37 cellular contexts compared by ENCODE assay signal in the genomic region with DNA sequence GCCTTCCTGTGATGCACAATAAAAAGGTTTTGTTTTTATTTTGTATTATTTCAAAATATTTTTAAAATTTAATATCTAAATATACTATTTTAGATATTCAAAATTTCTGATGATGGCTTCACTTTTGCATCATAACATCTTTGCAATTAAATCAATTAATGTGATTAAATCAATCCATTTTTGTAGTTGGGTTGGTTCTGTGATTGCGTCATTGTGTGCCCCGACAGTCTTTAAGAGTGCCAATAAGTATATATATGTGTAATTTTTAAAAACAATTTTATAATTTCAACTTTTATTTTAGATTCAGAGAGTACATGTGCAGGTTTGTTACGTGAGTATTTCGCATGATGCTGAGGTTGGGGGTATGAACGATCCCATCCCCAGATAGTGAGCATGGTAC.
DNase-seq lines count a peak whose midpoint lies in the region; ATAC-seq, FAIRE-seq and TF ChIP-seq lines count a peak whose summit lies in the region.
"Had no signal": no experiment of that assay in that cellular context is flagged by ENCODE, and none has a peak within 500 bp of the region (broad histone marks: within the 10 kb centered on the region; RNA-seq: fewer than 3 reads in every experiment).

No MANE protein-coding gene starts in this region.

- H3K79me1 ChIP-seq in IMR-90 (ENCODE audit: low read depth in 1 of 2, low read length in 2 of 2) (no peaks in the 10 kb centered on the region), H1 (ENCODE audit: low read depth, low read length) (no peaks in the 10 kb centered on the region)

- no peak overlapping the region for H2AK5ac ChIP-seq in IMR-90 (ENCODE audit: low read depth, low read length)
- no peak overlapping the region for H2AK5ac ChIP-seq in H1 (ENCODE audit: low read depth, low read length)

- H3K79me2 ChIP-seq in HepG2 (ENCODE audit: insufficient read depth, low read length) (no peaks in the 10 kb centered on the region), H1 (ENCODE audit: control insufficient read depth in 1 of 2, insufficient read depth in 2 of 2, low read length in 2 of 2) (no peaks in the 10 kb centered on the region)

- H3K56ac ChIP-seq in IMR-90 (ENCODE audit: extremely low read depth, insufficient read depth, low read length) = no peak overlapping the region
- H3K56ac ChIP-seq in H1 (replicated peaks; ENCODE audit: insufficient read length, low read depth, low read length) = no peak overlapping the region

- H3K4me3 Mint-ChIP-seq in WTC11 = no peak overlapping the region
- H3K4me3 Mint-ChIP-seq in activated CD4-positive, alpha-beta memory T cell treated with anti-CD3 and anti-CD28 coated beads for 36 hours = no peak overlapping the region
- H3K4me3 Mint-ChIP-seq: B cell; CD14-positive monocyte; CD4-positive, alpha-beta memory T cell; CD4-positive, alpha-beta T cell; CD4-positive, CD25-positive, alpha-beta regulatory T cell; CD8-positive, alpha-beta memory T cell; CD8-positive, alpha-beta T cell had no signal

- H3K36me3 Mint-ChIP-seq in WTC11 = peaks cover 29% of the 10 kb centered on the region
- peaks cover 4% of the 10 kb centered on the region for H3K36me3 Mint-ChIP-seq in activated CD4-positive, alpha-beta memory T cell treated with anti-CD3 and anti-CD28 coated beads for 36 hours
- H3K36me3 Mint-ChIP-seq: CD14-positive monocyte; CD4-positive, CD25-positive, alpha-beta regulatory T cell; CD8-positive, alpha-beta T cell had no signal

- H3K4ac ChIP-seq in IMR-90 (ENCODE audit: low read depth, low read length) (no peak overlapping the region), H1 (replicated peaks; ENCODE audit: insufficient read length, low read depth, low read length) (no peak overlapping the region)

- H4K8ac ChIP-seq in IMR-90 (ENCODE audit: low read depth in 2 of 2, low read length in 2 of 2) = no peak overlapping the region
- H4K8ac ChIP-seq in H1 (ENCODE audit: extremely low read depth, insufficient read depth, low read length) = no peak overlapping the region

- no peak overlapping the region for H2BK5ac ChIP-seq in IMR-90 (ENCODE audit: low read depth, low read length, poor library complexity, severe bottlenecking)
- no peak overlapping the region for H2BK5ac ChIP-seq in H1 (ENCODE audit: low read depth, low read length)

- no peak for TF ChIP-seq CTCF in HepG2 (CRISPR knock-in tag; IDR thresholded peaks at IDR 0.05)
- TF ChIP-seq CTCF in right lobe of liver (IDR thresholded peaks at IDR 0.05) = no peak
- TF ChIP-seq CTCF in IMR-90 (conservative IDR thresholded peaks at IDR 0.05; ENCODE audit: low read depth, low read length) = no peak
- no peak for TF ChIP-seq CTCF in WTC11 (IDR thresholded peaks at IDR 0.05)
- no peak for TF ChIP-seq CTCF in H1 (IDR thresholded peaks at IDR 0.05; ENCODE audit: control extremely low read depth in 1 of 3, insufficient read depth in 1 of 3, low read depth in 1 of 3, low read length in 3 of 3)

- in situ Hi-C loops in HepG2 (cut with HindIII; ENCODE audit: extremely low pct_ligation_motif_present, low pct_unique_long_range_greater_than_20kb) (no loop called here), IMR-90 (cut with MboI; ENCODE audit: low sequenced_read_pairs) (no loop called here)

- CTCF ChIA-PET in HepG2 (lab: Yijun Ruan, JAX; ENCODE audit: low intra/inter-chr PET ratio, low total read pairs) = no interaction called here
- CTCF ChIA-PET in IMR-90 (lab: Yijun Ruan, JAX) = no interaction called here
- CTCF ChIA-PET in WTC11 (lab: Charles Lee) = no interaction called here
- CTCF ChIA-PET in H1 (lab: Charles Lee; ENCODE audit: partially characterized antibody) = no interaction called here
- CTCF ChIA-PET in activated CD4-positive, alpha-beta memory T cell treated with anti-CD3 and anti-CD28 coated beads for 36 hours (lab: Charles Lee) = no interaction called here

- H3K14ac ChIP-seq in IMR-90 (replicated peaks; ENCODE audit: low read depth, low read length) (no peak overlapping the region), H1 (ENCODE audit: insufficient read length) (no peak overlapping the region)

- H3K23me2 ChIP-seq in H1 (ENCODE audit: low read depth, low read length) = no peaks in the 10 kb centered on the region

- TF ChIP-seq POLR2A in HepG2 (IDR thresholded peaks at IDR 0.05; ENCODE audit: insufficient read depth in 1 of 2, low read depth in 2 of 2, low read length in 2 of 2) (no peak), right lobe of liver (IDR thresholded peaks at IDR 0.05) (no peak), IMR-90 (IDR thresholded peaks at IDR 0.05; ENCODE audit: low read depth, low read length) (no peak), H1 (IDR thresholded peaks at IDR 0.05; ENCODE audit: control extremely low read depth in 1 of 2, low read depth in 2 of 2, low read length in 2 of 2) (no peak)

- H4K5ac ChIP-seq in IMR-90 (ENCODE audit: low read depth, low read length) = no peak overlapping the region
- H4K5ac ChIP-seq in H1 (ENCODE audit: insufficient read length, low read depth, low read length) = no peak overlapping the region

- H3K23ac ChIP-seq in IMR-90 (ENCODE audit: low read depth, low read length) (no peak overlapping the region), H1 (ENCODE audit: insufficient read length) (no peak overlapping the region)

- no peak overlapping the region for H4K91ac ChIP-seq in IMR-90 (ENCODE audit: insufficient read depth, low read depth, low read length)
- no peak overlapping the region for H4K91ac ChIP-seq in H1 (replicated peaks; ENCODE audit: insufficient read length, low read length)

- H4K20me1 ChIP-seq in HepG2 (ENCODE audit: insufficient read depth, low read length) = no peaks in the 10 kb centered on the region
- H4K20me1 ChIP-seq in IMR-90 (ENCODE audit: insufficient read depth, low read length) = no peaks in the 10 kb centered on the region
- H4K20me1 ChIP-seq in H1 (replicated peaks in 1 of 2; ENCODE audit: control insufficient read depth in 1 of 2, insufficient read depth in 2 of 2, low read length in 2 of 2) = no peaks in the 10 kb centered on the region
- H4K20me1 ChIP-seq: BLaER1; BLaER1 treated with 17β-estradiol and CSF1 and Interleukin-3, amounts not matched to agents 10 nM and 100 nM had no signal

- H3K27ac ChIP-seq in HepG2 (ENCODE audit: extremely low read length, insufficient read depth, low read length) (no peak overlapping the region), right lobe of liver (no peak overlapping the region), IMR-90 (ENCODE audit: insufficient read depth, low read length) (no peak overlapping the region), H1 (ENCODE audit: low read depth, low read length) (no peak overlapping the region)
- H3K27ac ChIP-seq: 22Rv1; A549; BLaER1; BLaER1 treated with 17β-estradiol and CSF1 and Interleukin-3, amounts not matched to agents 10 nM and 100 nM; C4-2B had no signal

- no peaks in the 10 kb centered on the region; a peak in 2 of 5 replicates for H3K27me3 ChIP-seq in HepG2 (ENCODE audit: control insufficient read depth in 1 of 2, insufficient read depth in 2 of 2, low read length in 2 of 2)
- H3K27me3 ChIP-seq in right lobe of liver = no peaks in the 10 kb centered on the region
- H3K27me3 ChIP-seq in IMR-90 (ENCODE audit: control insufficient read depth, insufficient read depth, low read length) = no peaks in the 10 kb centered on the region
- H3K27me3 ChIP-seq in H1 (replicated peaks in 1 of 4; ENCODE audit: control insufficient read depth in 3 of 4, extremely low read depth in 1 of 4, insufficient read depth in 3 of 4, low read length in 3 of 4) = no peaks in the 10 kb centered on the region
- H3K27me3 ChIP-seq: BE2C; BLaER1; BLaER1 treated with 17β-estradiol and CSF1 and Interleukin-3, amounts not matched to agents 10 nM and 100 nM had no signal

- H3K27ac Mint-ChIP-seq in WTC11 = no peak overlapping the region
- no peak overlapping the region for H3K27ac Mint-ChIP-seq in activated CD4-positive, alpha-beta memory T cell treated with anti-CD3 and anti-CD28 coated beads for 36 hours
- H3K27ac Mint-ChIP-seq: B cell; CD14-positive monocyte; CD4-positive, alpha-beta memory T cell; CD4-positive, alpha-beta T cell; CD4-positive, CD25-positive, alpha-beta regulatory T cell; CD8-positive, alpha-beta memory T cell; CD8-positive, alpha-beta T cell had no signal

- WGBS in HepG2 (ENCODE audit: low lambda C conversion rate) = 15% methylated on average over 5 of the region's 5 CpGs
- WGBS in right lobe of liver (ENCODE audit: insufficient coverage, low coverage, low lambda C conversion rate, missing lambda C conversion rate) = 83% methylated on average over 5 of the region's 5 CpGs
- WGBS in IMR-90 (ENCODE audit: extremely low coverage in 2 of 2, insufficient read length in 1 of 2), 2 experiments = no CpG with 5 or more reads among the region's 5 CpGs
- WGBS in H1 (ENCODE audit: extremely low coverage in 1 of 2, insufficient coverage in 1 of 2, insufficient read length in 1 of 2, insufficient replicate concordance in 2 of 2, low coverage in 1 of 2, low lambda C conversion rate in 2 of 2, missing lambda C conversion rate in 1 of 2), 2 experiments = 92% methylated on average over 5 of the region's 5 CpGs; no CpG with 5 or more reads in 1 of the 2 experiments

- no peak overlapping the region for H3K4me2 ChIP-seq in HepG2 (ENCODE audit: low read depth, low read length)
- no peak overlapping the region for H3K4me2 ChIP-seq in IMR-90 (ENCODE audit: low read depth, low read length)
- no peak overlapping the region for H3K4me2 ChIP-seq in H1 (ENCODE audit: insufficient read depth in 1 of 2, low read depth in 2 of 2, low read length in 2 of 2)
- H3K4me2 ChIP-seq: A549; BLaER1; BLaER1 treated with 17β-estradiol and CSF1 and Interleukin-3, amounts not matched to agents 10 nM and 100 nM had no signal

- H3K9me1 ChIP-seq in IMR-90 (ENCODE audit: insufficient read depth, low read length) = no peaks in the 10 kb centered on the region

- H3K9me3 ChIP-seq in HepG2 (ENCODE audit: low read length) (peaks cover 2% of the 10 kb centered on the region; the same call in 1 of the 2 replicates), right lobe of liver (no peaks in the 10 kb centered on the region), IMR-90 (ENCODE audit: control insufficient read depth, insufficient read depth, low read length) (no peaks in the 10 kb centered on the region; the same call in 1 of the 2 replicates), H1 (ENCODE audit: insufficient read depth in 2 of 2, low read depth in 1 of 2, low read length in 1 of 2) (peaks cover 0 to 3% of the 10 kb centered on the region in 2 experiments; a peak in 1 of 4 replicates)
- H3K9me3 ChIP-seq: BE2C had no signal

- FAIRE-seq in HepG2 (lab: Jason Lieb, UNC) (no peak), H1 (lab: Jason Lieb, UNC) (no peak)
- FAIRE-seq: A204.1, A549, D721Med had no signal

- TF ChIP-seq EP300 in HepG2 (IDR thresholded peaks at IDR 0.05; ENCODE audit: low read depth in 2 of 2, low read length in 2 of 2) (no peak), HepG2 (CRISPR knock-in tag; IDR thresholded peaks at IDR 0.05; ENCODE audit: borderline replicate concordance) (no peak), H1 (IDR thresholded peaks at IDR 0.05; ENCODE audit: borderline replicate concordance in 1 of 2, low read depth in 2 of 2, low read length in 2 of 2) (no peak)

- no peak overlapping the region for H2BK15ac ChIP-seq in IMR-90 (ENCODE audit: low read depth, low read length)
- no peak overlapping the region for H2BK15ac ChIP-seq in H1 (ENCODE audit: low read length)

- BruUV-seq in HepG2 (replicated peaks; lab: Mats Ljungman, UMichigan) (no TSS peak), IMR-90 (replicated peaks; lab: Mats Ljungman, UMichigan) (no TSS peak)

- H3K4me1 ChIP-seq in HepG2 (ENCODE audit: insufficient read depth, low read length) = no peaks in the 10 kb centered on the region
- H3K4me1 ChIP-seq in right lobe of liver = no peaks in the 10 kb centered on the region
- no peaks in the 10 kb centered on the region for H3K4me1 ChIP-seq in IMR-90 (ENCODE audit: control insufficient read depth, insufficient read depth, low read length)
- H3K4me1 ChIP-seq in H1 (replicated peaks in 1 of 4; ENCODE audit: control insufficient read depth in 3 of 4, insufficient read depth in 4 of 4, low read length in 3 of 4) = no peaks in the 10 kb centered on the region
- H3K4me1 ChIP-seq: A549; BE2C; BLaER1; BLaER1 treated with 17β-estradiol and CSF1 and Interleukin-3, amounts not matched to agents 10 nM and 100 nM; Caco-2 had no signal

- H3K27me3 Mint-ChIP-seq in WTC11 (ENCODE audit: low read depth) = peaks cover 5% of the 10 kb centered on the region; the same call in 1 of the 2 replicates
- no peaks in the 10 kb centered on the region for H3K27me3 Mint-ChIP-seq in activated CD4-positive, alpha-beta memory T cell treated with anti-CD3 and anti-CD28 coated beads for 36 hours
- H3K27me3 Mint-ChIP-seq: B cell; CD4-positive, alpha-beta memory T cell; CD4-positive, alpha-beta T cell; CD4-positive, CD25-positive, alpha-beta regulatory T cell had no signal

- H2AFZ ChIP-seq in HepG2 (ENCODE audit: low read length) (no peak overlapping the region), IMR-90 (replicated peaks; ENCODE audit: low read length, poor library complexity) (no peak overlapping the region), H1 (ENCODE audit: low read length) (no peak overlapping the region)

- H3K9me3 Mint-ChIP-seq in WTC11 = peaks cover 52% of the 10 kb centered on the region
- H3K9me3 Mint-ChIP-seq in activated CD4-positive, alpha-beta memory T cell treated with anti-CD3 and anti-CD28 coated beads for 36 hours = peaks cover 8% of the 10 kb centered on the region

- H3K18ac ChIP-seq in IMR-90 (ENCODE audit: low read depth, low read length) = no peak overlapping the region
- H3K18ac ChIP-seq in H1 (ENCODE audit: extremely low read depth, low read length) = no peak overlapping the region

- no peak overlapping the region for H2BK12ac ChIP-seq in H1 (ENCODE audit: low read depth, low read length)

- H3K4me1 Mint-ChIP-seq in WTC11 = no peaks in the 10 kb centered on the region
- no peaks in the 10 kb centered on the region for H3K4me1 Mint-ChIP-seq in activated CD4-positive, alpha-beta memory T cell treated with anti-CD3 and anti-CD28 coated beads for 36 hours (ENCODE audit: low read depth)
- H3K4me1 Mint-ChIP-seq: B cell; CD14-positive monocyte; CD4-positive, alpha-beta memory T cell; CD4-positive, CD25-positive, alpha-beta regulatory T cell; CD8-positive, alpha-beta memory T cell had no signal

- H2BK120ac ChIP-seq in IMR-90 (ENCODE audit: low read depth, low read length) (no peak overlapping the region), H1 (replicated peaks; ENCODE audit: low read depth, low read length) (no peak overlapping the region)

- ATAC-seq in HepG2 (no peak), right lobe of liver (no peak), IMR-90 (ENCODE audit: low read depth) (no peak), WTC11 (no peak), GM21390 (IDR thresholded peaks at IDR 0.05; ENCODE audit: unreplicated experiment) (no peak), HG02610 (IDR thresholded peaks at IDR 0.05; ENCODE audit: unreplicated experiment) (no peak)
- ATAC-seq: A549; CD8-positive, alpha-beta T cell had no signal

- intact Hi-C loops in HepG2 (cut with micrococcal nuclease; ENCODE audit: unreplicated experiment) (no loop called here), right lobe of liver (cut with DNase I) (no loop called here), IMR-90 (cut with micrococcal nuclease) (no loop called here)
- intact Hi-C loops in activated CD4-positive, alpha-beta memory T cell treated with anti-CD3 and anti-CD28 coated beads for 36 hours (cut with micrococcal nuclease) = no loop called here

- TF ChIP-seq RAD21 in HepG2 (CRISPR knock-in tag; IDR thresholded peaks at IDR 0.05) (no peak), IMR-90 (IDR thresholded peaks at IDR 0.05; ENCODE audit: low read length) (no peak), H1 (IDR thresholded peaks at IDR 0.05 in 1 of 2, conservative IDR thresholded peaks at IDR 0.05 in 1 of 2; ENCODE audit: low read depth in 2 of 2, low read length in 2 of 2) (no peak)

- dilution Hi-C loops in IMR-90 (cut with HindIII; ENCODE audit: low sequenced_read_pairs, unreplicated experiment) = no loop called here

- no peak for DNase-seq in HepG2 (ENCODE audit: low spot score)
- no peak for DNase-seq in right lobe of liver
- no peak for DNase-seq in IMR-90
- DNase-seq in WTC11 (ENCODE audit: low spot score) = no peak
- no peak for DNase-seq in H1 (ENCODE audit: low read depth in 1 of 2, low spot score in 2 of 2)
- no peak for DNase-seq in activated CD4-positive, alpha-beta memory T cell treated with anti-CD3 and anti-CD28 coated beads for 36 hours
- DNase-seq: 8988T; ACHN; AML-193; BE2C; C1 segment of cervical spinal cord; Caco-2; Calu3; CD4-positive, alpha-beta memory T cell; CD4-positive, alpha-beta T cell; CD4-positive, CD25-positive, alpha-beta regulatory T cell; CD8-positive, alpha-beta memory T cell; CD8-positive, alpha-beta T cell; COR-L47; DMS 273 treated with DMSO at 0.1 percent for 48 hours; DMS153; DMS53; DMS79; DMS79 treated with DMSO at 0.1 percent for 48 hours; DND-41; EL had no signal

- no peaks in the 10 kb centered on the region for H3K36me3 ChIP-seq in HepG2 (replicated peaks in 1 of 2; ENCODE audit: control insufficient read depth in 1 of 2, insufficient read depth in 2 of 2, low read length in 2 of 2)
- no peaks in the 10 kb centered on the region for H3K36me3 ChIP-seq in right lobe of liver
- no peaks in the 10 kb centered on the region for H3K36me3 ChIP-seq in IMR-90 (ENCODE audit: control insufficient read depth, insufficient read depth, low read length)
- H3K36me3 ChIP-seq in H1 (ENCODE audit: control insufficient read depth in 2 of 4, insufficient read depth in 4 of 4, low read length in 3 of 4) = no peaks in the 10 kb centered on the region
- H3K36me3 ChIP-seq: BE2C; BLaER1; BLaER1 treated with 17β-estradiol and CSF1 and Interleukin-3, amounts not matched to agents 10 nM and 100 nM had no signal

- no peak overlapping the region for H2AK9ac ChIP-seq in IMR-90 (replicated peaks; ENCODE audit: low read depth, low read length, poor library complexity)

- POLR2A ChIA-PET in HepG2 (lab: Yijun Ruan, JAX) = no interaction called here
- POLR2A ChIA-PET in IMR-90 (lab: Charles Lee; ENCODE audit: unreplicated experiment) = no interaction called here
- POLR2A ChIA-PET in WTC11 (lab: Charles Lee) = no interaction called here
- POLR2A ChIA-PET in H1 (lab: Charles Lee; ENCODE audit: partially characterized antibody) = no interaction called here
- POLR2A ChIA-PET in activated CD4-positive, alpha-beta memory T cell treated with anti-CD3 and anti-CD28 coated beads for 36 hours (lab: Charles Lee) = no interaction called here

- H3K9ac ChIP-seq in HepG2 (ENCODE audit: insufficient read depth, low read depth, low read length) = no peak overlapping the region
- no peak overlapping the region for H3K9ac ChIP-seq in IMR-90 (ENCODE audit: low read depth, low read length)
- no peak overlapping the region for H3K9ac ChIP-seq in H1 (replicated peaks in 1 of 4; ENCODE audit: extremely low read depth in 1 of 4, low read depth in 3 of 4, low read length in 3 of 4)
- H3K9ac ChIP-seq: BLaER1; BLaER1 treated with 17β-estradiol and CSF1 and Interleukin-3, amounts not matched to agents 10 nM and 100 nM had no signal

- H2BK20ac ChIP-seq in IMR-90 (ENCODE audit: low read depth, low read length) (no peak overlapping the region), H1 (ENCODE audit: low read length) (no peak overlapping the region)

- H3K4me3 ChIP-seq in HepG2 (replicated peaks in 1 of 3; ENCODE audit: insufficient read depth in 1 of 3, low read depth in 2 of 3, low read length in 3 of 3) (no peak overlapping the region), right lobe of liver (no peak overlapping the region), IMR-90 (ENCODE audit: insufficient read depth, low read depth, low read length) (no peak overlapping the region), H1 (ENCODE audit: extremely low read depth in 1 of 4, insufficient read depth in 2 of 4, low read depth in 3 of 4, low read length in 4 of 4) (no peak overlapping the region)
- H3K4me3 ChIP-seq: A549; BLaER1; BLaER1 treated with 17β-estradiol and CSF1 and Interleukin-3, amounts not matched to agents 10 nM and 100 nM had no signal
